ENCODE assay signal across 14 cellular contexts in genomic region chr9:136962701-136963248, GRCh38. TPM values are rescaled to one million over a fixed set of nuclear protein-coding genes. Genes with fewer than 3 reads are reported as not detected.
DNase-seq lines count a peak whose midpoint lies in the region; ATAC-seq and TF ChIP-seq lines count a peak whose summit lies in the region.
"Had no signal": no experiment of that assay in that cellular context is flagged by ENCODE, and none has a peak within 500 bp of the region (broad histone marks: within the 10 kb centered on the region; RNA-seq: fewer than 3 reads in every experiment).

No MANE protein-coding gene starts in this region.

- H3K9me3 Mint-ChIP-seq in mesothelial cell of epicardium (no peaks in the 10 kb centered on the region), WTC11 (no peaks in the 10 kb centered on the region)
- H3K9me3 Mint-ChIP-seq: activated CD4-positive, alpha-beta T cell treated with anti-CD3 and anti-CD28 coated beads, Interleukin-2, amount 10 ng/mL, durations not matched to agents 24 days and 14 days had no signal

- peaks cover 48% of the 10 kb centered on the region for H3K4me1 Mint-ChIP-seq in T-helper 17 cell
- H3K4me1 Mint-ChIP-seq in mesothelial cell of epicardium, result peaks cover 6% of the 10 kb centered on the region
- peaks cover 10% of the 10 kb centered on the region for H3K4me1 Mint-ChIP-seq in WTC11

- CTCF ChIA-PET in WTC11 (lab: Charles Lee), result interaction anchor here (0.7 to 2.0 kb wide), 3 partner anchors 67 to 172 kb away, joined by 3 to 7 read pairs (median 4); no protein-coding TSS in a partner anchor

- TF ChIP-seq CTCF in mesothelial cell of epicardium (IDR thresholded peaks at IDR 0.05; ENCODE audit: unreplicated experiment), result no peak
- TF ChIP-seq CTCF in osteoblast (IDR thresholded peaks at IDR 0.05; ENCODE audit: extremely low read depth, low read depth, low read length), result no peak
- no peak for TF ChIP-seq CTCF in WTC11 (IDR thresholded peaks at IDR 0.05)

- no peak overlapping the region for H3K27ac ChIP-seq in osteoblast (ENCODE audit: low read depth, low read length)
- H3K27ac ChIP-seq: BLaER1 treated with 17β-estradiol and CSF1 and Interleukin-3, amounts not matched to agents 10 nM and 100 nM; breast epithelium had no signal

- no peaks in the 10 kb centered on the region for H4K20me1 ChIP-seq in osteoblast (ENCODE audit: insufficient read depth, low read length)
- H4K20me1 ChIP-seq: BLaER1 treated with 17β-estradiol and CSF1 and Interleukin-3, amounts not matched to agents 10 nM and 100 nM had no signal

- H3K27ac Mint-ChIP-seq in T-helper 17 cell, result peak overlapping the region; percentile 45
- H3K27ac Mint-ChIP-seq in mesothelial cell of epicardium, result peak overlapping the region; percentile 50
- no peak overlapping the region for H3K27ac Mint-ChIP-seq in WTC11
- H3K27ac Mint-ChIP-seq: activated CD4-positive, alpha-beta T cell treated with anti-CD3 and anti-CD28 coated beads, Interleukin-2, amount 10 ng/mL, durations not matched to agents 24 days and 14 days had no signal

- H3K36me3 Mint-ChIP-seq in T-helper 17 cell (ENCODE audit: low read depth) (no peaks in the 10 kb centered on the region), mesothelial cell of epicardium (no peaks in the 10 kb centered on the region), WTC11 (no peaks in the 10 kb centered on the region)

- POLR2A ChIA-PET in WTC11 (lab: Charles Lee), result no interaction called here

- no peaks in the 10 kb centered on the region for H3K27me3 Mint-ChIP-seq in T-helper 17 cell
- peaks cover 3% of the 10 kb centered on the region for H3K27me3 Mint-ChIP-seq in mesothelial cell of epicardium (ENCODE audit: low read depth)
- no peaks in the 10 kb centered on the region for H3K27me3 Mint-ChIP-seq in WTC11 (ENCODE audit: low read depth)

- peaks cover 2% of the 10 kb centered on the region for H3K27me3 ChIP-seq in osteoblast (ENCODE audit: insufficient read depth, low read length)
- H3K27me3 ChIP-seq: breast epithelium had no signal

- no peaks in the 10 kb centered on the region for H3K36me3 ChIP-seq in osteoblast (ENCODE audit: insufficient read depth, low read length)
- H3K36me3 ChIP-seq: BLaER1 treated with 17β-estradiol and CSF1 and Interleukin-3, amounts not matched to agents 10 nM and 100 nM; breast epithelium; thoracic aorta had no signal

- DNase-seq in T-helper 17 cell, result no peak
- DNase-seq in mesothelial cell of epicardium (ENCODE audit: low spot score in 2 of 2, unreplicated experiment in 2 of 2), result no peak
- no peak for DNase-seq in osteoblast (ENCODE audit: insufficient read length, low spot score, missing footprints)
- no peak for DNase-seq in WTC11 (ENCODE audit: low spot score)
- DNase-seq: activated CD4-positive, alpha-beta T cell treated with anti-CD3 and anti-CD28 coated beads, Interleukin-2, amount 10 ng/mL, durations not matched to agents 24 days and 14 days; activated gamma-delta T cell; KG1; NCI-H1436 treated with DMSO at 0.1 percent for 48 hours; NCI-H510A; T-helper 1 cell had no signal

- no peak overlapping the region for H2AFZ ChIP-seq in osteoblast (ENCODE audit: low read length)

- no peak overlapping the region for H3K4me2 ChIP-seq in osteoblast (ENCODE audit: insufficient read depth, low read length)
- H3K4me2 ChIP-seq: BLaER1 treated with 17β-estradiol and CSF1 and Interleukin-3, amounts not matched to agents 10 nM and 100 nM had no signal

- ATAC-seq in T-helper 17 cell, result no peak
- no peak for ATAC-seq in WTC11

- no peaks in the 10 kb centered on the region for H3K79me2 ChIP-seq in osteoblast (ENCODE audit: insufficient read depth, low read length)

- no peaks in the 10 kb centered on the region for H3K4me1 ChIP-seq in osteoblast (ENCODE audit: insufficient read depth, low read length)
- H3K4me1 ChIP-seq: breast epithelium had no signal

- no peak overlapping the region for H3K4me3 ChIP-seq in osteoblast (ENCODE audit: insufficient read depth, low read length)
- H3K4me3 ChIP-seq: BLaER1 treated with 17β-estradiol and CSF1 and Interleukin-3, amounts not matched to agents 10 nM and 100 nM; breast epithelium; thoracic aorta had no signal

- peak overlapping the region; percentile 61 for H3K4me3 Mint-ChIP-seq in T-helper 17 cell
- no peak overlapping the region for H3K4me3 Mint-ChIP-seq in mesothelial cell of epicardium
- no peak overlapping the region for H3K4me3 Mint-ChIP-seq in WTC11
- H3K4me3 Mint-ChIP-seq: activated CD4-positive, alpha-beta T cell treated with anti-CD3 and anti-CD28 coated beads, Interleukin-2, amount 10 ng/mL, durations not matched to agents 24 days and 14 days had no signal

- no peaks in the 10 kb centered on the region for H3K9me3 ChIP-seq in T-helper 17 cell (ENCODE audit: control insufficient read depth, low read length, poor library complexity, severe bottlenecking)
- H3K9me3 ChIP-seq in osteoblast (ENCODE audit: low read depth, low read length), result no peaks in the 10 kb centered on the region
- H3K9me3 ChIP-seq: BLaER1 treated with 17β-estradiol and CSF1 and Interleukin-3, amounts not matched to agents 10 nM and 100 nM; breast epithelium; thoracic aorta had no signal

TF ChIP-seq in WTC11, 78 proteins besides CTCF, POLR2A, EP300 and RAD21:
- TF ChIP-seq ZNF396 (CRISPR knock-in tag; IDR thresholded peaks at IDR 0.05; ENCODE audit: borderline replicate concordance) (no peak), NR2C2 (CRISPR knock-in tag; IDR thresholded peaks at IDR 0.05) (no peak), SMAD4 (CRISPR knock-in tag; IDR thresholded peaks at IDR 0.05) (no peak), GABPB1 (CRISPR knock-in tag; IDR thresholded peaks at IDR 0.05) (no peak)

RNA-seq across cellular contexts. Expression of gene LCN12, which starts 10.7 kb away (rescaled TPM):
- 1 to 10 TPM; 2.6 to 4.2 TPM for total RNA-seq in T-helper 17 cell
- 13.3 to 15.9 TPM (median 13.8 TPM) in 3 replicates for total RNA-seq in mesothelial cell of epicardium
- not detected in 2 replicates for total RNA-seq in osteoblast
- 1.9 to 4.7 TPM (median 3.4 TPM) in 3 replicates for total RNA-seq in WTC11 (2021)

RNA-seq across cellular contexts. Expression of gene PTGDS, which starts 14.5 kb away (rescaled TPM):
- total RNA-seq in T-helper 17 cell (100 to 1,000 TPM in 1 of 2 donors, 10 to 100 TPM in 1; 21.4 to 166 TPM), mesothelial cell of epicardium (52.6 to 58.0 TPM (median 53.5 TPM) in 3 replicates), osteoblast (37.4 and 57.9 TPM in 2 replicates), WTC11 (2021) (2.2 to 4.0 TPM (median 2.9 TPM) in 3 replicates)
- total RNA-seq: activated CD4-positive, alpha-beta T cell treated with anti-CD3 and anti-CD28 coated beads, Interleukin-2, amount 10 ng/mL, durations not matched to agents 24 days and 14 days; endothelial cell of umbilical vein had no signal

RNA-seq across cellular contexts. Expression of gene C8G, which starts 17.7 kb away (rescaled TPM):
- total RNA-seq in T-helper 17 cell (1 to 10 TPM; 1.4 to 2.7 TPM), mesothelial cell of epicardium (1.5 to 2.5 TPM (median 1.5 TPM) in 3 replicates), osteoblast (1.2 TPM in 1 of 2 replicates, not detected in the other), WTC11 (2021) (0.85 to 1.7 TPM (median 1.5 TPM) in 3 replicates)
- total RNA-seq: breast epithelium, thoracic aorta had no signal

RNA-seq across cellular contexts. Expression of gene FBXW5, which starts 18.2 kb away (rescaled TPM):
- 10 to 100 TPM; 84.3 to 88.4 TPM for total RNA-seq in T-helper 17 cell
- 58.9 to 62.3 TPM (median 59.8 TPM) in 3 replicates for total RNA-seq in mesothelial cell of epicardium
- total RNA-seq in osteoblast, result 143 and 157 TPM in 2 replicates
- 58.2 to 70.5 TPM (median 63.9 TPM) in 3 replicates for total RNA-seq in WTC11 (2021)

RNA-seq across cellular contexts. Expression of gene LCNL1, which starts 20.0 kb away (rescaled TPM):
- 1 to 10 TPM in 1 of 2 donors, under 1 TPM in 1; 0.96 to 2.9 TPM for total RNA-seq in T-helper 17 cell
- 4.7 to 5.7 TPM (median 5.5 TPM) in 3 replicates for total RNA-seq in mesothelial cell of epicardium
- total RNA-seq in osteoblast, result 4.4 and 5.4 TPM in 2 replicates
- 0.27 to 0.50 TPM (median 0.34 TPM) in 3 replicates for total RNA-seq in WTC11 (2021)
- total RNA-seq: activated CD4-positive, alpha-beta T cell treated with anti-CD3 and anti-CD28 coated beads, Interleukin-2, amount 10 ng/mL, durations not matched to agents 24 days and 14 days; endothelial cell of umbilical vein; thoracic aorta had no signal
